Comparison of ENCODE assay signal across 8 cellular contexts in genomic region chr9:37371565-37372464, GRCh38. TPM values are rescaled to one million over a fixed set of nuclear protein-coding genes. Genes with fewer than 3 reads are reported as not detected.
DNase-seq lines count a peak whose midpoint lies in the region; ATAC-seq and TF ChIP-seq lines count a peak whose summit lies in the region.

No MANE protein-coding gene starts in this region.

- no peak overlapping the region for H3K27ac ChIP-seq in thyroid gland

- no peaks in the 10 kb centered on the region for H3K4me1 ChIP-seq in thyroid gland

- no peak for TF ChIP-seq CTCF in thyroid gland (IDR thresholded peaks at IDR 0.05)

- no peaks in the 10 kb centered on the region for H3K27me3 ChIP-seq in thyroid gland

- intact Hi-C loops in thyroid gland (cut with DNase I), result no loop called here

- TF ChIP-seq POLR2A in thyroid gland (IDR thresholded peaks at IDR 0.05), result no peak

- peak; percentile 4 for ATAC-seq in GM19043 (IDR thresholded peaks at IDR 0.05; ENCODE audit: low read depth, unreplicated experiment)
- ATAC-seq in HG03135 (IDR thresholded peaks at IDR 0.05; ENCODE audit: unreplicated experiment), result peak; percentile 7

- no peaks in the 10 kb centered on the region for H3K36me3 ChIP-seq in thyroid gland

- no peaks in the 10 kb centered on the region for H3K9me3 ChIP-seq in thyroid gland

- H3K4me3 ChIP-seq in thyroid gland (replicated peaks in 1 of 3), result no peak overlapping the region

- WGBS in thyroid gland, 2 donors, result 61 to 63% methylated on average over 17 to 20 of the region's 20 CpGs

- DNase-seq in D341Med (ENCODE audit: low spot score) (peak; percentile 49), astrocyte of the hippocampus (ENCODE audit: low read depth, low spot score) (peak; percentile 73), GDM1 (lab: John Stamatoyannopoulos, UW) (no peak), thyroid gland (no peak), GOT3 (lab: John Stamatoyannopoulos, UW) (no peak)
- DNase-seq in activated CD4-positive, alpha-beta T cell treated with anti-CD3 and anti-CD28 coated beads, Interleukin-2, amount 50 U/mL, for 4 hours, result no peak

RNA-seq across cellular contexts. Expression of gene GRHPR, which starts 50.7 kb away (rescaled TPM):
- 100 to 1,000 TPM in 2 of 4 donors, 10 to 100 TPM in 2; 79.5 to 157 (median 126) TPM for total RNA-seq in thyroid gland

Comparison
In these comparisons a context has a peak if more than half of its experiments do, and no peak if none do; other contexts are left out.
1. DNase-seq: peak in D341Med (single experiment) and astrocyte of the hippocampus (single experiment); none in GDM1 (single experiment), thyroid gland (0 of 2), GOT3 (single experiment) and activated CD4-positive, alpha-beta T cell treated with anti-CD3 and anti-CD28 coated beads, Interleukin-2, amount 50 U/mL, for 4 hours (0 of 2).